ENCODE assay signal across 8 cellular contexts in genomic region chr2:163132850-163133249, GRCh38.
DNase-seq lines count a peak whose midpoint lies in the region; ATAC-seq and TF ChIP-seq lines count a peak whose summit lies in the region.

No MANE protein-coding gene starts in this region.

- H3K4me2 ChIP-seq in HCT116 (ENCODE audit: low read length), result no peak overlapping the region

- no peaks in the 10 kb centered on the region for H3K9me3 Mint-ChIP-seq in endodermal cell

- H3K27me3 ChIP-seq in HCT116 (ENCODE audit: insufficient read depth, low read length), result no peaks in the 10 kb centered on the region; the same call in 1 of the 2 replicates
- no peaks in the 10 kb centered on the region for H3K27me3 ChIP-seq in endodermal cell (ENCODE audit: control insufficient read depth, insufficient read depth, low read length, poor library complexity, severe bottlenecking)
- no peaks in the 10 kb centered on the region for H3K27me3 ChIP-seq in gastrocnemius medialis

- H4K20me1 ChIP-seq in HCT116 (ENCODE audit: insufficient read depth), result no peaks in the 10 kb centered on the region

- H3K4me1 ChIP-seq in HCT116 (ENCODE audit: control insufficient read depth in 1 of 2, insufficient read depth in 2 of 2, low read length in 2 of 2) (no peaks in the 10 kb centered on the region), endodermal cell (ENCODE audit: control insufficient read depth, insufficient read depth, low read length) (no peaks in the 10 kb centered on the region), gastrocnemius medialis (no peaks in the 10 kb centered on the region)

- no peak overlapping the region for H3K4me3 Mint-ChIP-seq in endodermal cell

- no peak overlapping the region for H3K4me3 ChIP-seq in HCT116 (replicated peaks in 1 of 2; ENCODE audit: low read depth in 1 of 2, low read length in 2 of 2)
- no peak overlapping the region for H3K4me3 ChIP-seq in endodermal cell (ENCODE audit: low read length)
- H3K4me3 ChIP-seq in gastrocnemius medialis, result no peak overlapping the region

- in situ Hi-C loops in gastrocnemius medialis (cut with MboI; ENCODE audit: low sequenced_read_pairs in 4 of 4), result no loop called here

- CTCF ChIA-PET in HCT116 (lab: Charles Lee), result interaction anchor here (1.1 to 1.2 kb wide), 2 partner anchors 241 to 244 kb away, joined by 3 to 4 read pairs; no protein-coding TSS in a partner anchor

- no peak overlapping the region for H3K9ac ChIP-seq in HCT116 (ENCODE audit: low read length)
- H3K9ac ChIP-seq in endodermal cell (ENCODE audit: extremely low read depth, low read length, poor library complexity, severe bottlenecking), result no peak overlapping the region

- TF ChIP-seq CTCF in HCT116 (IDR thresholded peaks at IDR 0.05 in 2 of 3, conservative IDR thresholded peaks at IDR 0.05 in 1 of 3; ENCODE audit: borderline replicate concordance in 1 of 3, insufficient read depth in 1 of 3, low read depth in 2 of 3, low read length in 2 of 3) (peak; percentile 32 to 62 (median 38); a peak in 4 of 6 replicates), endodermal cell (conservative IDR thresholded peaks at IDR 0.05) (peak; percentile 82), gastrocnemius medialis (IDR thresholded peaks at IDR 0.05 in 4 of 5, conservative IDR thresholded peaks at IDR 0.05 in 1 of 5) (no peak)

- no peak overlapping the region for H2AFZ ChIP-seq in HCT116 (ENCODE audit: low read depth, low read length, poor library complexity, severe bottlenecking)

- ATAC-seq in HCT116 (no peak), gastrocnemius medialis (no peak)

- H3K27ac ChIP-seq in HCT116 (ENCODE audit: low read depth, low read length), result no peak overlapping the region
- no peak overlapping the region for H3K27ac ChIP-seq in endodermal cell (ENCODE audit: low read depth, low read length)
- H3K27ac ChIP-seq in gastrocnemius medialis, result no peak overlapping the region

- BruUV-seq in HCT116 (replicated peaks; lab: Mats Ljungman, UMichigan), result no TSS peak

- H3K4me1 Mint-ChIP-seq in endodermal cell, result no peaks in the 10 kb centered on the region

- WGBS in endodermal cell (ENCODE audit: insufficient coverage in 1 of 2, insufficient read length in 1 of 2), 2 experiments, result no CpG with 5 or more reads among the region's 3 CpGs

- POLR2A ChIA-PET in HCT116 (lab: Charles Lee), result no interaction called here

- intact Hi-C loops in HCT116 (cut with micrococcal nuclease) (loop anchor here (1.0 kb wide), 1 partner anchor 243 kb away; no protein-coding TSS in a partner anchor), gastrocnemius medialis (cut with DNase I; ENCODE audit: low total_unique reads) (no loop called here)

- no peaks in the 10 kb centered on the region for H3K9me2 ChIP-seq in HCT116 (ENCODE audit: insufficient read depth)

- no peak for TF ChIP-seq POLR2A in HCT116 (IDR thresholded peaks at IDR 0.05; ENCODE audit: borderline replicate concordance, extremely low read depth, insufficient read depth, insufficient read length)
- no peak for TF ChIP-seq POLR2A in gastrocnemius medialis (IDR thresholded peaks at IDR 0.05)

- H3K79me2 ChIP-seq in HCT116 (ENCODE audit: insufficient read depth, low read length), result no peaks in the 10 kb centered on the region

- peak; percentile 62 for TF ChIP-seq RAD21 in HCT116 (IDR thresholded peaks at IDR 0.05; ENCODE audit: low read depth)

- H3K9me3 ChIP-seq in HCT116 (ENCODE audit: control insufficient read depth in 1 of 2, insufficient read depth in 1 of 2, low read depth in 1 of 2, low read length in 2 of 2), result no peaks in the 10 kb centered on the region
- no peaks in the 10 kb centered on the region for H3K9me3 ChIP-seq in endodermal cell (ENCODE audit: control insufficient read depth, low read length)
- no peaks in the 10 kb centered on the region for H3K9me3 ChIP-seq in gastrocnemius medialis

- DNase-seq in DMS114 treated with DMSO at 0.1 percent for 48 hours (lab: John Stamatoyannopoulos, UW; ENCODE audit: unreplicated experiment), result peak; percentile 45
- peak; percentile 4 for DNase-seq in HCT116 (ENCODE audit: low read depth, low spot score)
- DNase-seq in NCI-H526 treated with DMSO at 0.1 percent for 48 hours (lab: John Stamatoyannopoulos, UW), result peak; percentile 15
- no peak for DNase-seq in endodermal cell
- no peak for DNase-seq in activated T-cell treated with anti-CD3 and anti-CD28 coated beads for 4 hours
- DNase-seq in mucosa of gallbladder (ENCODE audit: low spot score), result no peak
- DNase-seq in activated naive CD4-positive, alpha-beta T cell treated with Interleukin-2 at 50 U/mL for 16 hours, result no peak
- DNase-seq in gastrocnemius medialis, result no peak

- H3K27ac Mint-ChIP-seq in endodermal cell, result no peak overlapping the region

- H3K36me3 Mint-ChIP-seq in endodermal cell (ENCODE audit: low read depth), result no peaks in the 10 kb centered on the region

- H3K27me3 Mint-ChIP-seq in endodermal cell (ENCODE audit: insufficient read depth), result no peaks in the 10 kb centered on the region

- H3K36me3 ChIP-seq in HCT116 (ENCODE audit: control insufficient read depth in 1 of 2, insufficient read depth in 2 of 2, low read length in 2 of 2), result no peaks in the 10 kb centered on the region
- H3K36me3 ChIP-seq in endodermal cell (ENCODE audit: control insufficient read depth, insufficient read depth, low read length), result no peaks in the 10 kb centered on the region
- H3K36me3 ChIP-seq in gastrocnemius medialis, result no peaks in the 10 kb centered on the region

- RAD21 ChIA-PET in HCT116 (lab: Charles Lee; ENCODE audit: low non-redundant PET in 1 of 2, low total read pairs in 2 of 2, uncharacterized antibody in 2 of 2, unreplicated experiment in 2 of 2), result no interaction called here

TF ChIP-seq in HCT116, 20 proteins besides CTCF, POLR2A, EP300 and RAD21 (continues in another document):
- TF ChIP-seq TCF7L2 (IDR thresholded peaks at IDR 0.05; ENCODE audit: borderline replicate concordance, extremely low read depth, insufficient read depth, insufficient read length), result no peak
- TF ChIP-seq ATF3 (IDR thresholded peaks at IDR 0.05), result no peak
- TF ChIP-seq EZH2 (IDR thresholded peaks at IDR 0.05), result no peak
- TF ChIP-seq ELF1 (IDR thresholded peaks at IDR 0.05; ENCODE audit: borderline replicate concordance, low read depth), result no peak
- TF ChIP-seq SP1 (IDR thresholded peaks at IDR 0.05; ENCODE audit: low read depth), result no peak
- no peak for TF ChIP-seq EGR1 (IDR thresholded peaks at IDR 0.05; ENCODE audit: low read depth)
- no peak for TF ChIP-seq MAX (IDR thresholded peaks at IDR 0.05)
- TF ChIP-seq ZFX (IDR thresholded peaks at IDR 0.05), result no peak
- TF ChIP-seq SRF (IDR thresholded peaks at IDR 0.05; ENCODE audit: low read depth), result no peak
- TF ChIP-seq CEBPB (IDR thresholded peaks at IDR 0.05; ENCODE audit: low read depth), result no peak
- TF ChIP-seq FOSL1 (IDR thresholded peaks at IDR 0.05; ENCODE audit: low read depth), result no peak
- TF ChIP-seq ZBTB33 (IDR thresholded peaks at IDR 0.05; ENCODE audit: extremely low read depth, insufficient replicate concordance, low read length), result no peak
- TF ChIP-seq, protein P1, sequence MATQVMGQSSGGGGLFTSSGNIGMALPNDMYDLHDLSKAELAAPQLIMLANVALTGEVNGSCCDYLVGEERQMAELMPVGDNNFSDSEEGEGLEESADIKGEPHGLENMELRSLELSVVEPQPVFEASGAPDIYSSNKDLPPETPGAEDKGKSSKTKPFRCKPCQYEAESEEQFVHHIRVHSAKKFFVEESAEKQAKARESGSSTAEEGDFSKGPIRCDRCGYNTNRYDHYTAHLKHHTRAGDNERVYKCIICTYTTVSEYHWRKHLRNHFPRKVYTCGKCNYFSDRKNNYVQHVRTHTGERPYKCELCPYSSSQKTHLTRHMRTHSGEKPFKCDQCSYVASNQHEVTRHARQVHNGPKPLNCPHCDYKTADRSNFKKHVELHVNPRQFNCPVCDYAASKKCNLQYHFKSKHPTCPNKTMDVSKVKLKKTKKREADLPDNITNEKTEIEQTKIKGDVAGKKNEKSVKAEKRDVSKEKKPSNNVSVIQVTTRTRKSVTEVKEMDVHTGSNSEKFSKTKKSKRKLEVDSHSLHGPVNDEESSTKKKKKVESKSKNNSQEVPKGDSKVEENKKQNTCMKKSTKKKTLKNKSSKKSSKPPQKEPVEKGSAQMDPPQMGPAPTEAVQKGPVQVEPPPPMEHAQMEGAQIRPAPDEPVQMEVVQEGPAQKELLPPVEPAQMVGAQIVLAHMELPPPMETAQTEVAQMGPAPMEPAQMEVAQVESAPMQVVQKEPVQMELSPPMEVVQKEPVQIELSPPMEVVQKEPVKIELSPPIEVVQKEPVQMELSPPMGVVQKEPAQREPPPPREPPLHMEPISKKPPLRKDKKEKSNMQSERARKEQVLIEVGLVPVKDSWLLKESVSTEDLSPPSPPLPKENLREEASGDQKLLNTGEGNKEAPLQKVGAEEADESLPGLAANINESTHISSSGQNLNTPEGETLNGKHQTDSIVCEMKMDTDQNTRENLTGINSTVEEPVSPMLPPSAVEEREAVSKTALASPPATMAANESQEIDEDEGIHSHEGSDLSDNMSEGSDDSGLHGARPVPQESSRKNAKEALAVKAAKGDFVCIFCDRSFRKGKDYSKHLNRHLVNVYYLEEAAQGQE (IDR thresholded peaks at IDR 0.05; ENCODE audit: low read depth), result no peak
- no peak for TF ChIP-seq JUND (IDR thresholded peaks at IDR 0.05)
- TF ChIP-seq ZNF274 (IDR thresholded peaks at IDR 0.05; ENCODE audit: low read depth, low read length), result no peak
- no peak for TF ChIP-seq EZH2phosphoT487 (IDR thresholded peaks at IDR 0.05; ENCODE audit: borderline replicate concordance)

Comparison
In these comparisons a context has a peak if more than half of its experiments do, and no peak if none do; other contexts are left out.
1. DNase-seq: peak in DMS114 treated with DMSO at 0.1 percent for 48 hours (single experiment), HCT116 (single experiment) and NCI-H526 treated with DMSO at 0.1 percent for 48 hours (single experiment); none in endodermal cell (single experiment), activated T-cell treated with anti-CD3 and anti-CD28 coated beads for 4 hours (single experiment), mucosa of gallbladder (single experiment), activated naive CD4-positive, alpha-beta T cell treated with Interleukin-2 at 50 U/mL for 16 hours (single experiment) and gastrocnemius medialis (0 of 2).
2. CTCF ChIP-seq: peak in HCT116 (3 of 3) and endodermal cell (single experiment); none in gastrocnemius medialis (0 of 5).